Comparison of ENCODE assay signal across 1 cellular context in genomic region chr4:120613778-120614177, GRCh38.
TF ChIP-seq lines count a peak whose summit lies in the region.

No MANE protein-coding gene starts in this region.

TF ChIP-seq in HepG2, 621 proteins besides CTCF, POLR2A, EP300 and RAD21 (continued from another document):
- TF ChIP-seq, protein P1, sequence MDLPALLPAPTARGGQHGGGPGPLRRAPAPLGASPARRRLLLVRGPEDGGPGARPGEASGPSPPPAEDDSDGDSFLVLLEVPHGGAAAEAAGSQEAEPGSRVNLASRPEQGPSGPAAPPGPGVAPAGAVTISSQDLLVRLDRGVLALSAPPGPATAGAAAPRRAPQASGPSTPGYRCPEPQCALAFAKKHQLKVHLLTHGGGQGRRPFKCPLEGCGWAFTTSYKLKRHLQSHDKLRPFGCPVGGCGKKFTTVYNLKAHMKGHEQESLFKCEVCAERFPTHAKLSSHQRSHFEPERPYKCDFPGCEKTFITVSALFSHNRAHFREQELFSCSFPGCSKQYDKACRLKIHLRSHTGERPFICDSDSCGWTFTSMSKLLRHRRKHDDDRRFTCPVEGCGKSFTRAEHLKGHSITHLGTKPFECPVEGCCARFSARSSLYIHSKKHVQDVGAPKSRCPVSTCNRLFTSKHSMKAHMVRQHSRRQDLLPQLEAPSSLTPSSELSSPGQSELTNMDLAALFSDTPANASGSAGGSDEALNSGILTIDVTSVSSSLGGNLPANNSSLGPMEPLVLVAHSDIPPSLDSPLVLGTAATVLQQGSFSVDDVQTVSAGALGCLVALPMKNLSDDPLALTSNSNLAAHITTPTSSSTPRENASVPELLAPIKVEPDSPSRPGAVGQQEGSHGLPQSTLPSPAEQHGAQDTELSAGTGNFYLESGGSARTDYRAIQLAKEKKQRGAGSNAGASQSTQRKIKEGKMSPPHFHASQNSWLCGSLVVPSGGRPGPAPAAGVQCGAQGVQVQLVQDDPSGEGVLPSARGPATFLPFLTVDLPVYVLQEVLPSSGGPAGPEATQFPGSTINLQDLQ (CRISPR knock-in tag; IDR thresholded peaks at IDR 0.05) = no peak
- TF ChIP-seq REST (IDR thresholded peaks at IDR 0.05; ENCODE audit: borderline replicate concordance in 1 of 2, low read depth in 1 of 2, low read length in 2 of 2) = no peak
